ENCODE assay signal across 9 cellular contexts in the genomic region with DNA sequence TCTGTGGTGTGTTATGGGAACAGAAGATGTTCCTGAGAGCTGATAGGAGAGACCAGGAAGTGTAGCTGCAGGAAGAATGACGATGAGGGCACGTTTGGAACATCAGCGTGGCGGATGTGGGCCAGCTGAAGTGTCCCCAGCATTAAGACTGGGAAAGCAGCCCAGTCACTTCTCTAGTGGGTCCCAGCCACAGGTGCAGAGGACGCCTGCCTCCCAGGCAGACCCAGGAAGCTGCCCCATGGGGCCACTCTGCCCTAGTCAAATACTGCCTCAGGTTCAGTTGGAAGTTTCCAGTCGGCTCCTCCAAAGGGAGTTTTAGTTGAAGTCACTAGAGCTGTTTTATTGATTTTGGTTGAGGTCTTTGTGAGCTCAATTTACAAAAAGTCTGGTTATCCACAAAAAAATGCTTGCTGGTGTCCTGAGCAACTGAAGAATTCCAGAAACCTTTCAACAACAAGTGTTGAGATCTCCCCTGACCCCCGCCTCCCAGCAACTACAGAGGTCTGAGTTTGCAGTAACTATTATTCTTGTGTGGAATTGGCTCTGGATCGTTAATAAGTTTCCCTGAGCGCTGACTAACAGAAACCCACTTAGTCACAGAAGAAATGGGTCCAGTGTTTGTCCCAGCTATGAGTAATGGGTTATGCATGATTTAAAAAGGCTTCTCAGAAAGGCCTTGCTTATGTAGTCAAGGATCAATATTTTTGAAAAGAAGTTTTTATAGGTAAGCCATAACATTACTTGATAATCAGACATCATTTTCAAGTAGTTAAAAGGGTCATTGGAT.
DNase-seq lines count a peak whose midpoint lies in the region; ATAC-seq, FAIRE-seq and TF ChIP-seq lines count a peak whose summit lies in the region.
"Had no signal": no experiment of that assay in that cellular context is flagged by ENCODE, and none has a peak within 500 bp of the region (broad histone marks: within the 10 kb centered on the region; RNA-seq: fewer than 3 reads in every experiment).

No MANE protein-coding gene starts in this region.

- H3K27ac Mint-ChIP-seq in astrocyte (ENCODE audit: unreplicated experiment), result peak overlapping the region; percentile 79
- no peak overlapping the region for H3K27ac Mint-ChIP-seq in endothelial cell (ENCODE audit: unreplicated experiment)

- H3K4me1 ChIP-seq in astrocyte (ENCODE audit: insufficient read depth, low read length), result peaks cover 53% of the 10 kb centered on the region

- H3K4me3 ChIP-seq in astrocyte (ENCODE audit: insufficient read depth, low read depth, low read length), result no peak overlapping the region

- peaks cover 60% of the 10 kb centered on the region for H4K20me1 ChIP-seq in astrocyte (ENCODE audit: insufficient read depth, low read length)

- H3K9ac ChIP-seq in astrocyte (ENCODE audit: low read length), result peak overlapping the region; percentile 77

- H3K27me3 Mint-ChIP-seq in astrocyte (ENCODE audit: low read depth, unreplicated experiment) (no peaks in the 10 kb centered on the region), endothelial cell (ENCODE audit: unreplicated experiment) (no peaks in the 10 kb centered on the region)

- peaks cover 24% of the 10 kb centered on the region for H3K36me3 Mint-ChIP-seq in astrocyte (ENCODE audit: low read depth, unreplicated experiment)
- H3K36me3 Mint-ChIP-seq in endothelial cell (ENCODE audit: low read depth, unreplicated experiment), result peaks cover 12% of the 10 kb centered on the region

- no peak for ATAC-seq in HG02798 (IDR thresholded peaks at IDR 0.05; ENCODE audit: poor library complexity, unreplicated experiment)

- H3K4me3 Mint-ChIP-seq in astrocyte (ENCODE audit: unreplicated experiment) (peak overlapping the region; percentile 43), endothelial cell (ENCODE audit: unreplicated experiment) (no peak overlapping the region)

- FAIRE-seq in astrocyte (lab: Jason Lieb, UNC), result peak; percentile 82

- H3K36me3 ChIP-seq in astrocyte (ENCODE audit: insufficient read depth, low read length), result peaks cover 38% of the 10 kb centered on the region

- peak overlapping the region; percentile 56 for H3K4me2 ChIP-seq in astrocyte (ENCODE audit: low read length)

- H3K27me3 ChIP-seq in astrocyte (ENCODE audit: insufficient read depth, low read length), result no peaks in the 10 kb centered on the region

- DNase-seq in HCEC 1CT (peak; percentile 88), astrocyte (ENCODE audit: low read depth) (peak; percentile 95), iris pigment epithelial cell (ENCODE audit: low read depth) (peak; percentile 86), stromal cell of bone marrow (ENCODE audit: low read depth) (peak; percentile 91), OCI-M2 (lab: John Stamatoyannopoulos, UW; ENCODE audit: unreplicated experiment) (no peak), occipital lobe (lab: John Stamatoyannopoulos, UW) (no peak), endothelial cell (ENCODE audit: low spot score) (no peak)
- DNase-seq: effector CD8-positive, alpha-beta T cell had no signal

- no peaks in the 10 kb centered on the region for H3K9me3 ChIP-seq in astrocyte (ENCODE audit: insufficient read depth, low read depth, low read length)

- no peaks in the 10 kb centered on the region for H3K9me3 Mint-ChIP-seq in astrocyte (ENCODE audit: unreplicated experiment)
- no peaks in the 10 kb centered on the region for H3K9me3 Mint-ChIP-seq in endothelial cell (ENCODE audit: unreplicated experiment)

- peak overlapping the region; percentile 95 for H3K27ac ChIP-seq in astrocyte (ENCODE audit: low read depth, low read length)

- no peak for TF ChIP-seq CTCF in astrocyte (IDR thresholded peaks at IDR 0.05; ENCODE audit: insufficient read depth, low read depth, low read length)
- TF ChIP-seq CTCF in endothelial cell (IDR thresholded peaks at IDR 0.05; ENCODE audit: unreplicated experiment), result no peak

- H2AFZ ChIP-seq in astrocyte (ENCODE audit: low read depth, low read length), result no peak overlapping the region

- H3K4me1 Mint-ChIP-seq in astrocyte (ENCODE audit: low read depth, unreplicated experiment) (peaks cover 76% of the 10 kb centered on the region), endothelial cell (ENCODE audit: unreplicated experiment) (peaks cover 10% of the 10 kb centered on the region)

- peaks cover 94% of the 10 kb centered on the region for H3K79me2 ChIP-seq in astrocyte (ENCODE audit: insufficient read depth, low read length)

Comparison
In these comparisons a context has a peak if more than half of its experiments do, and no peak if none do; other contexts are left out.
1. DNase-seq: peak in HCEC 1CT (single experiment), astrocyte (single experiment), iris pigment epithelial cell (single experiment) and stromal cell of bone marrow (single experiment); none in OCI-M2 (single experiment), occipital lobe (single experiment) and endothelial cell (single experiment).